In the genomic region with DNA sequence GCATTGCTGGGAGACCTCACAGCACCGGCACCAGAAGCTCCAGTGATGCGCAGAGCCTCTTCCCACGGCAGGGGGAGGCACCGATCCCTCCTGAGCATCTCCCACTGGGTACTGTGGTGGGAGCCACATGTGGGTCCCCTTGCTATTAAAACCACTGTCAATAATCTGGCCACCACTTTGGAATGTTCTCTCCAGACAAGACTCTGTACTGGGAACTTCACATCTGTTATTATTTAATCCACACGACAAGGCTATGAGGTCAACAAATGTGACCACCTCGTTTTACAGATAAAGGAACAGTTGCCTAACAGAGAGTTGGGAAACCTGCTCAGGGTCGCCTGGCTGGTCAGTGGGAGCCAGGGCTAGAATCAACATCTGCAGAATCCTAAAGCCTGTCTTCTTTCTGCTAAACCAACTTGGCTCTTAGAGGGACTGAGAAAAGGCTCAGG, we compare ENCODE assay signal across 1 cellular context.
TF ChIP-seq lines count a peak whose summit lies in the region.

No MANE protein-coding gene starts in this region.

TF ChIP-seq in HepG2, 621 proteins besides CTCF, POLR2A, EP300 and RAD21 (continued from another document and continues in another):
- TF ChIP-seq, protein P1, sequence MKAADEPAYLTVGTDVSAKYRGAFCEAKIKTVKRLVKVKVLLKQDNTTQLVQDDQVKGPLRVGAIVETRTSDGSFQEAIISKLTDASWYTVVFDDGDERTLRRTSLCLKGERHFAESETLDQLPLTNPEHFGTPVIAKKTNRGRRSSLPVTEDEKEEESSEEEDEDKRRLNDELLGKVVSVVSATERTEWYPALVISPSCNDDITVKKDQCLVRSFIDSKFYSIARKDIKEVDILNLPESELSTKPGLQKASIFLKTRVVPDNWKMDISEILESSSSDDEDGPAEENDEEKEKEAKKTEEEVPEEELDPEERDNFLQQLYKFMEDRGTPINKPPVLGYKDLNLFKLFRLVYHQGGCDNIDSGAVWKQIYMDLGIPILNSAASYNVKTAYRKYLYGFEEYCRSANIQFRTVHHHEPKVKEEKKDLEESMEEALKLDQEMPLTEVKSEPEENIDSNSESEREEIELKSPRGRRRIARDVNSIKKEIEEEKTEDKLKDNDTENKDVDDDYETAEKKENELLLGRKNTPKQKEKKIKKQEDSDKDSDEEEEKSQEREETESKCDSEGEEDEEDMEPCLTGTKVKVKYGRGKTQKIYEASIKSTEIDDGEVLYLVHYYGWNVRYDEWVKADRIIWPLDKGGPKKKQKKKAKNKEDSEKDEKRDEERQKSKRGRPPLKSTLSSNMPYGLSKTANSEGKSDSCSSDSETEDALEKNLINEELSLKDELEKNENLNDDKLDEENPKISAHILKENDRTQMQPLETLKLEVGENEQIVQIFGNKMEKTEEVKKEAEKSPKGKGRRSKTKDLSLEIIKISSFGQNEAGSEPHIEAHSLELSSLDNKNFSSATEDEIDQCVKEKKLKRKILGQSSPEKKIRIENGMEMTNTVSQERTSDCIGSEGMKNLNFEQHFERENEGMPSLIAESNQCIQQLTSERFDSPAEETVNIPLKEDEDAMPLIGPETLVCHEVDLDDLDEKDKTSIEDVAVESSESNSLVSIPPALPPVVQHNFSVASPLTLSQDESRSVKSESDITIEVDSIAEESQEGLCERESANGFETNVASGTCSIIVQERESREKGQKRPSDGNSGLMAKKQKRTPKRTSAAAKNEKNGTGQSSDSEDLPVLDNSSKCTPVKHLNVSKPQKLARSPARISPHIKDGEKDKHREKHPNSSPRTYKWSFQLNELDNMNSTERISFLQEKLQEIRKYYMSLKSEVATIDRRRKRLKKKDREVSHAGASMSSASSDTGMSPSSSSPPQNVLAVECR (CRISPR knock-in tag; IDR thresholded peaks at IDR 0.05; ENCODE audit: borderline replicate concordance) = no peak
- TF ChIP-seq, protein P2, sequence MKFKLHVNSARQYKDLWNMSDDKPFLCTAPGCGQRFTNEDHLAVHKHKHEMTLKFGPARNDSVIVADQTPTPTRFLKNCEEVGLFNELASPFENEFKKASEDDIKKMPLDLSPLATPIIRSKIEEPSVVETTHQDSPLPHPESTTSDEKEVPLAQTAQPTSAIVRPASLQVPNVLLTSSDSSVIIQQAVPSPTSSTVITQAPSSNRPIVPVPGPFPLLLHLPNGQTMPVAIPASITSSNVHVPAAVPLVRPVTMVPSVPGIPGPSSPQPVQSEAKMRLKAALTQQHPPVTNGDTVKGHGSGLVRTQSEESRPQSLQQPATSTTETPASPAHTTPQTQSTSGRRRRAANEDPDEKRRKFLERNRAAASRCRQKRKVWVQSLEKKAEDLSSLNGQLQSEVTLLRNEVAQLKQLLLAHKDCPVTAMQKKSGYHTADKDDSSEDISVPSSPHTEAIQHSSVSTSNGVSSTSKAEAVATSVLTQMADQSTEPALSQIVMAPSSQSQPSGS (CRISPR knock-in tag; IDR thresholded peaks at IDR 0.05) = peak; percentile 20; the same call in 1 of the 2 replicates
- TF ChIP-seq ETV6 (CRISPR knock-in tag; conservative IDR thresholded peaks at IDR 0.05) (no peak), ZBTB7B (CRISPR knock-in tag; IDR thresholded peaks at IDR 0.05) (peak; percentile 65; the same call in 1 of the 2 replicates), EHMT2 (IDR thresholded peaks at IDR 0.05; ENCODE audit: borderline replicate concordance, low read depth, low read length) (no peak), TOPORS (CRISPR knock-in tag; IDR thresholded peaks at IDR 0.05) (no peak), NFE2L2 (IDR thresholded peaks at IDR 0.05; ENCODE audit: low read length) (no peak), ISL2 (CRISPR knock-in tag; IDR thresholded peaks at IDR 0.05) (no peak), ZNF644 (CRISPR knock-in tag; IDR thresholded peaks at IDR 0.05; ENCODE audit: low read depth) (no peak), ZNF577 (CRISPR knock-in tag; IDR thresholded peaks at IDR 0.05; ENCODE audit: borderline replicate concordance, low read depth) (no peak), ZMYM4 (CRISPR knock-in tag; IDR thresholded peaks at IDR 0.05) (no peak), BRCA1 (CRISPR knock-in tag; IDR thresholded peaks at IDR 0.05) (no peak), ZIK1 (CRISPR knock-in tag; IDR thresholded peaks at IDR 0.05; ENCODE audit: borderline replicate concordance, low read depth) (no peak), ZNF83 (CRISPR knock-in tag; IDR thresholded peaks at IDR 0.05; ENCODE audit: borderline replicate concordance) (no peak), ZNF879 (CRISPR knock-in tag; IDR thresholded peaks at IDR 0.05) (no peak), MZF1 (CRISPR knock-in tag; IDR thresholded peaks at IDR 0.05; ENCODE audit: borderline replicate concordance) (no peak), FOXC1 (CRISPR knock-in tag; IDR thresholded peaks at IDR 0.05; ENCODE audit: borderline replicate concordance) (no peak), ZNF292 (CRISPR knock-in tag; IDR thresholded peaks at IDR 0.05; ENCODE audit: borderline replicate concordance, low read depth) (no peak), SRSF9 (IDR thresholded peaks at IDR 0.05; ENCODE audit: borderline replicate concordance, insufficient read depth, low read depth, low read length, poor library complexity, severe bottlenecking) (no peak), ZFP36 (IDR thresholded peaks at IDR 0.05; ENCODE audit: borderline replicate concordance, low read depth, low read length, partially characterized antibody) (no peak), ZNF263 (CRISPR knock-in tag; IDR thresholded peaks at IDR 0.05) (no peak), MIER2 (CRISPR knock-in tag; IDR thresholded peaks at IDR 0.05) (peak; percentile 48; the same call in 1 of the 2 replicates), ZNF816 (CRISPR knock-in tag; IDR thresholded peaks at IDR 0.05; ENCODE audit: borderline replicate concordance) (no peak)
- TF ChIP-seq, protein P3, sequence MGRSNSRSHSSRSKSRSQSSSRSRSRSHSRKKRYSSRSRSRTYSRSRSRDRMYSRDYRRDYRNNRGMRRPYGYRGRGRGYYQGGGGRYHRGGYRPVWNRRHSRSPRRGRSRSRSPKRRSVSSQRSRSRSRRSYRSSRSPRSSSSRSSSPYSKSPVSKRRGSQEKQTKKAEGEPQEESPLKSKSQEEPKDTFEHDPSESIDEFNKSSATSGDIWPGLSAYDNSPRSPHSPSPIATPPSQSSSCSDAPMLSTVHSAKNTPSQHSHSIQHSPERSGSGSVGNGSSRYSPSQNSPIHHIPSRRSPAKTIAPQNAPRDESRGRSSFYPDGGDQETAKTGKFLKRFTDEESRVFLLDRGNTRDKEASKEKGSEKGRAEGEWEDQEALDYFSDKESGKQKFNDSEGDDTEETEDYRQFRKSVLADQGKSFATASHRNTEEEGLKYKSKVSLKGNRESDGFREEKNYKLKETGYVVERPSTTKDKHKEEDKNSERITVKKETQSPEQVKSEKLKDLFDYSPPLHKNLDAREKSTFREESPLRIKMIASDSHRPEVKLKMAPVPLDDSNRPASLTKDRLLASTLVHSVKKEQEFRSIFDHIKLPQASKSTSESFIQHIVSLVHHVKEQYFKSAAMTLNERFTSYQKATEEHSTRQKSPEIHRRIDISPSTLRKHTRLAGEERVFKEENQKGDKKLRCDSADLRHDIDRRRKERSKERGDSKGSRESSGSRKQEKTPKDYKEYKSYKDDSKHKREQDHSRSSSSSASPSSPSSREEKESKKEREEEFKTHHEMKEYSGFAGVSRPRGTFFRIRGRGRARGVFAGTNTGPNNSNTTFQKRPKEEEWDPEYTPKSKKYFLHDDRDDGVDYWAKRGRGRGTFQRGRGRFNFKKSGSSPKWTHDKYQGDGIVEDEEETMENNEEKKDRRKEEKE (IDR thresholded peaks at IDR 0.05) = no peak
- TF ChIP-seq, protein P4, sequence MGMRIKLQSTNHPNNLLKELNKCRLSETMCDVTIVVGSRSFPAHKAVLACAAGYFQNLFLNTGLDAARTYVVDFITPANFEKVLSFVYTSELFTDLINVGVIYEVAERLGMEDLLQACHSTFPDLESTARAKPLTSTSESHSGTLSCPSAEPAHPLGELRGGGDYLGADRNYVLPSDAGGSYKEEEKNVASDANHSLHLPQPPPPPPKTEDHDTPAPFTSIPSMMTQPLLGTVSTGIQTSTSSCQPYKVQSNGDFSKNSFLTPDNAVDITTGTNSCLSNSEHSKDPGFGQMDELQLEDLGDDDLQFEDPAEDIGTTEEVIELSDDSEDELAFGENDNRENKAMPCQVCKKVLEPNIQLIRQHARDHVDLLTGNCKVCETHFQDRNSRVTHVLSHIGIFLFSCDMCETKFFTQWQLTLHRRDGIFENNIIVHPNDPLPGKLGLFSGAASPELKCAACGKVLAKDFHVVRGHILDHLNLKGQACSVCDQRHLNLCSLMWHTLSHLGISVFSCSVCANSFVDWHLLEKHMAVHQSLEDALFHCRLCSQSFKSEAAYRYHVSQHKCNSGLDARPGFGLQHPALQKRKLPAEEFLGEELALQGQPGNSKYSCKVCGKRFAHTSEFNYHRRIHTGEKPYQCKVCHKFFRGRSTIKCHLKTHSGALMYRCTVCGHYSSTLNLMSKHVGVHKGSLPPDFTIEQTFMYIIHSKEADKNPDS (CRISPR knock-in tag; IDR thresholded peaks at IDR 0.05) = no peak
- TF ChIP-seq, protein P5, sequence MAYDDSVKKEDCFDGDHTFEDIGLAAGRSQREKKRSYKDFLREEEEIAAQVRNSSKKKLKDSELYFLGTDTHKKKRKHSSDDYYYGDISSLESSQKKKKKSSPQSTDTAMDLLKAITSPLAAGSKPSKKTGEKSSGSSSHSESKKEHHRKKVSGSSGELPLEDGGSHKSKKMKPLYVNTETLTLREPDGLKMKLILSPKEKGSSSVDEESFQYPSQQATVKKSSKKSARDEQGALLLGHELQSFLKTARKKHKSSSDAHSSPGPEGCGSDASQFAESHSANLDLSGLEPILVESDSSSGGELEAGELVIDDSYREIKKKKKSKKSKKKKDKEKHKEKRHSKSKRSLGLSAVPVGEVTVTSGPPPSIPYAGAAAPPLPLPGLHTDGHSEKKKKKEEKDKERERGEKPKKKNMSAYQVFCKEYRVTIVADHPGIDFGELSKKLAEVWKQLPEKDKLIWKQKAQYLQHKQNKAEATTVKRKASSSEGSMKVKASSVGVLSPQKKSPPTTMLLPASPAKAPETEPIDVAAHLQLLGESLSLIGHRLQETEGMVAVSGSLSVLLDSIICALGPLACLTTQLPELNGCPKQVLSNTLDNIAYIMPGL (CRISPR knock-in tag; IDR thresholded peaks at IDR 0.05; ENCODE audit: borderline replicate concordance in 1 of 2, low read depth in 1 of 2) = peak; percentile 35 to 51; a peak in 1 of 4 replicates
- TF ChIP-seq, protein P6, sequence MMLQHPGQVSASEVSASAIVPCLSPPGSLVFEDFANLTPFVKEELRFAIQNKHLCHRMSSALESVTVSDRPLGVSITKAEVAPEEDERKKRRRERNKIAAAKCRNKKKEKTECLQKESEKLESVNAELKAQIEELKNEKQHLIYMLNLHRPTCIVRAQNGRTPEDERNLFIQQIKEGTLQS (CRISPR knock-in tag; IDR thresholded peaks at IDR 0.05) = no peak
- TF ChIP-seq, protein P7, sequence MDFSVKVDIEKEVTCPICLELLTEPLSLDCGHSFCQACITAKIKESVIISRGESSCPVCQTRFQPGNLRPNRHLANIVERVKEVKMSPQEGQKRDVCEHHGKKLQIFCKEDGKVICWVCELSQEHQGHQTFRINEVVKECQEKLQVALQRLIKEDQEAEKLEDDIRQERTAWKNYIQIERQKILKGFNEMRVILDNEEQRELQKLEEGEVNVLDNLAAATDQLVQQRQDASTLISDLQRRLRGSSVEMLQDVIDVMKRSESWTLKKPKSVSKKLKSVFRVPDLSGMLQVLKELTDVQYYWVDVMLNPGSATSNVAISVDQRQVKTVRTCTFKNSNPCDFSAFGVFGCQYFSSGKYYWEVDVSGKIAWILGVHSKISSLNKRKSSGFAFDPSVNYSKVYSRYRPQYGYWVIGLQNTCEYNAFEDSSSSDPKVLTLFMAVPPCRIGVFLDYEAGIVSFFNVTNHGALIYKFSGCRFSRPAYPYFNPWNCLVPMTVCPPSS (IDR thresholded peaks at IDR 0.05) = no peak
- TF ChIP-seq, protein P8, sequence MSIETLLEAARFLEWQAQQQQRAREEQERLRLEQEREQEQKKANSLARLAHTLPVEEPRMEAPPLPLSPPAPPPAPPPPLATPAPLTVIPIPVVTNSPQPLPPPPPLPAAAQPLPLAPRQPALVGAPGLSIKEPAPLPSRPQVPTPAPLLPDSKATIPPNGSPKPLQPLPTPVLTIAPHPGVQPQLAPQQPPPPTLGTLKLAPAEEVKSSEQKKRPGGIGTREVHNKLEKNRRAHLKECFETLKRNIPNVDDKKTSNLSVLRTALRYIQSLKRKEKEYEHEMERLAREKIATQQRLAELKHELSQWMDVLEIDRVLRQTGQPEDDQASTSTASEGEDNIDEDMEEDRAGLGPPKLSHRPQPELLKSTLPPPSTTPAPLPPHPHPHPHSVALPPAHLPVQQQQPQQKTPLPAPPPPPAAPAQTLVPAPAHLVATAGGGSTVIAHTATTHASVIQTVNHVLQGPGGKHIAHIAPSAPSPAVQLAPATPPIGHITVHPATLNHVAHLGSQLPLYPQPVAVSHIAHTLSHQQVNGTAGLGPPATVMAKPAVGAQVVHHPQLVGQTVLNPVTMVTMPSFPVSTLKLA (IDR thresholded peaks at IDR 0.05) = no peak
- TF ChIP-seq, protein P9, sequence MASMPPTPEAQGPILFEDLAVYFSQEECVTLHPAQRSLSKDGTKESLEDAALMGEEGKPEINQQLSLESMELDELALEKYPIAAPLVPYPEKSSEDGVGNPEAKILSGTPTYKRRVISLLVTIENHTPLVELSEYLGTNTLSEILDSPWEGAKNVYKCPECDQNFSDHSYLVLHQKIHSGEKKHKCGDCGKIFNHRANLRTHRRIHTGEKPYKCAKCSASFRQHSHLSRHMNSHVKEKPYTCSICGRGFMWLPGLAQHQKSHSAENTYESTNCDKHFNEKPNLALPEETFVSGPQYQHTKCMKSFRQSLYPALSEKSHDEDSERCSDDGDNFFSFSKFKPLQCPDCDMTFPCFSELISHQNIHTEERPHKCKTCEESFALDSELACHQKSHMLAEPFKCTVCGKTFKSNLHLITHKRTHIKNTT (CRISPR knock-in tag; IDR thresholded peaks at IDR 0.05) = no peak
- TF ChIP-seq, protein P10, sequence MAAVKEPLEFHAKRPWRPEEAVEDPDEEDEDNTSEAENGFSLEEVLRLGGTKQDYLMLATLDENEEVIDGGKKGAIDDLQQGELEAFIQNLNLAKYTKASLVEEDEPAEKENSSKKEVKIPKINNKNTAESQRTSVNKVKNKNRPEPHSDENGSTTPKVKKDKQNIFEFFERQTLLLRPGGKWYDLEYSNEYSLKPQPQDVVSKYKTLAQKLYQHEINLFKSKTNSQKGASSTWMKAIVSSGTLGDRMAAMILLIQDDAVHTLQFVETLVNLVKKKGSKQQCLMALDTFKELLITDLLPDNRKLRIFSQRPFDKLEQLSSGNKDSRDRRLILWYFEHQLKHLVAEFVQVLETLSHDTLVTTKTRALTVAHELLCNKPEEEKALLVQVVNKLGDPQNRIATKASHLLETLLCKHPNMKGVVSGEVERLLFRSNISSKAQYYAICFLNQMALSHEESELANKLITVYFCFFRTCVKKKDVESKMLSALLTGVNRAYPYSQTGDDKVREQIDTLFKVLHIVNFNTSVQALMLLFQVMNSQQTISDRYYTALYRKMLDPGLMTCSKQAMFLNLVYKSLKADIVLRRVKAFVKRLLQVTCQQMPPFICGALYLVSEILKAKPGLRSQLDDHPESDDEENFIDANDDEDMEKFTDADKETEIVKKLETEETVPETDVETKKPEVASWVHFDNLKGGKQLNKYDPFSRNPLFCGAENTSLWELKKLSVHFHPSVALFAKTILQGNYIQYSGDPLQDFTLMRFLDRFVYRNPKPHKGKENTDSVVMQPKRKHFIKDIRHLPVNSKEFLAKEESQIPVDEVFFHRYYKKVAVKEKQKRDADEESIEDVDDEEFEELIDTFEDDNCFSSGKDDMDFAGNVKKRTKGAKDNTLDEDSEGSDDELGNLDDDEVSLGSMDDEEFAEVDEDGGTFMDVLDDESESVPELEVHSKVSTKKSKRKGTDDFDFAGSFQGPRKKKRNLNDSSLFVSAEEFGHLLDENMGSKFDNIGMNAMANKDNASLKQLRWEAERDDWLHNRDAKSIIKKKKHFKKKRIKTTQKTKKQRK (IDR thresholded peaks at IDR 0.05; ENCODE audit: low read length) = no peak
